ENCODE assay signal across 8 cellular contexts in genomic region chr6:133973109-133973971, GRCh38. TPM values are rescaled to one million over a fixed set of nuclear protein-coding genes. Genes with fewer than 3 reads are reported as not detected.
DNase-seq lines count a peak whose midpoint lies in the region; ATAC-seq, FAIRE-seq and TF ChIP-seq lines count a peak whose summit lies in the region.

No MANE protein-coding gene starts in this region.

- no peaks in the 10 kb centered on the region for H3K9me2 ChIP-seq in OCI-LY7 (ENCODE audit: insufficient read depth, low read length)

- intact Hi-C loops in OCI-LY7 (cut with micrococcal nuclease; ENCODE audit: unreplicated experiment), result loop anchor here (1.0 to 2.0 kb wide), 3 partner anchors 49 to 124 kb away; no protein-coding TSS in a partner anchor

- H3K9me3 ChIP-seq in OCI-LY7 (ENCODE audit: low read length), result no peaks in the 10 kb centered on the region

- peak; percentile 86 for TF ChIP-seq RAD21 in Ishikawa (IDR thresholded peaks at IDR 0.05; ENCODE audit: low read depth)

- no peak overlapping the region for H2AFZ ChIP-seq in OCI-LY7 (ENCODE audit: low read length)

- H3K4ac ChIP-seq in mesendoderm (ENCODE audit: low read depth, low read length), result no peak overlapping the region

- H3K79me2 ChIP-seq in OCI-LY7 (ENCODE audit: insufficient read depth, low read depth, low read length) (peaks cover 98% of the 10 kb centered on the region), mesendoderm (ENCODE audit: control insufficient read depth, insufficient read depth, low read length) (peaks cover 8% of the 10 kb centered on the region)

- H3K4me1 ChIP-seq in OCI-LY7 (ENCODE audit: insufficient read depth, low read length, poor library complexity, severe bottlenecking), result peaks cover 20% of the 10 kb centered on the region
- no peaks in the 10 kb centered on the region for H3K4me1 ChIP-seq in mesendoderm (ENCODE audit: control insufficient read depth, low read depth, low read length)

- H2BK5ac ChIP-seq in mesendoderm (ENCODE audit: low read length), result no peak overlapping the region

- H3K4me3 ChIP-seq in OCI-LY7 (ENCODE audit: low read depth, low read length, poor library complexity, severe bottlenecking) (no peak overlapping the region), mesendoderm (ENCODE audit: low read length) (no peak overlapping the region)

- no peak overlapping the region for H4K5ac ChIP-seq in mesendoderm (ENCODE audit: low read length)

- H3K18ac ChIP-seq in mesendoderm (ENCODE audit: low read length), result no peak overlapping the region

- BruUV-seq in OCI-LY7 (replicated peaks; lab: Mats Ljungman, UMichigan), result no TSS peak

- H4K20me1 ChIP-seq in OCI-LY7 (ENCODE audit: insufficient read depth, low read length), result peaks cover 31% of the 10 kb centered on the region

- no peak overlapping the region for H2AK5ac ChIP-seq in mesendoderm (ENCODE audit: low read length)

- no peak overlapping the region for H2BK15ac ChIP-seq in mesendoderm (replicated peaks; ENCODE audit: low read depth)

- peak; percentile 60 for ATAC-seq in GM19463 (IDR thresholded peaks at IDR 0.05; ENCODE audit: unreplicated experiment)
- no peak for ATAC-seq in GM21737 (IDR thresholded peaks at IDR 0.05; ENCODE audit: unreplicated experiment)

- peak; percentile 30 for DNase-seq in DMS114 treated with DMSO at 0.1 percent for 48 hours (lab: John Stamatoyannopoulos, UW; ENCODE audit: unreplicated experiment)
- DNase-seq in OCI-LY7 (ENCODE audit: low spot score), result peak; percentile 69
- DNase-seq in mesendoderm, result peak; percentile 66
- no peak for DNase-seq in stimulated activated CD4-positive, alpha-beta T cell treated with anti-CD3 and anti-CD28 coated beads, Interleukin-4, amount 100 ng/mL, for 1 hour

- CTCF ChIA-PET in OCI-LY7 (lab: Charles Lee; ENCODE audit: unreplicated experiment), result interaction anchor here (0.5 to 1.8 kb wide), 7 partner anchors 8 to 144 kb away, joined by 3 to 7 read pairs (median 4); no protein-coding TSS in a partner anchor

- H3K36me3 ChIP-seq in OCI-LY7 (ENCODE audit: insufficient read depth, low read length) (peaks cover 16% of the 10 kb centered on the region), mesendoderm (ENCODE audit: control insufficient read depth, insufficient read depth, low read length) (no peaks in the 10 kb centered on the region)

- H3K27ac ChIP-seq in OCI-LY7 (ENCODE audit: low read depth, low read length, poor library complexity, severe bottlenecking) (peak overlapping the region; percentile 13), mesendoderm (ENCODE audit: low read depth, low read length) (no peak overlapping the region)

- POLR2A ChIA-PET in OCI-LY7 (lab: Charles Lee), result interaction anchor here (0.7 to 2.2 kb wide), 10 partner anchors 11 to 121 kb away, joined by 3 to 14 read pairs (median 4); partner anchors contain the start of gene TBPL1

- no peak for TF ChIP-seq EP300 in Ishikawa (IDR thresholded peaks at IDR 0.05; ENCODE audit: borderline replicate concordance)

- H2BK120ac ChIP-seq in mesendoderm (ENCODE audit: low read depth, low read length), result no peak overlapping the region

- H3K56ac ChIP-seq in mesendoderm (ENCODE audit: low read length), result no peak overlapping the region

- no peaks in the 10 kb centered on the region for H3K27me3 ChIP-seq in mesendoderm (ENCODE audit: insufficient read depth, low read length, poor library complexity)

- peak; percentile 97 for TF ChIP-seq CTCF in OCI-LY7 (conservative IDR thresholded peaks at IDR 0.05; ENCODE audit: low read length)

- FAIRE-seq in colon (lab: Jason Lieb, UNC), result peak; percentile 80

- peaks cover 9% of the 10 kb centered on the region for H3K79me1 ChIP-seq in mesendoderm (ENCODE audit: low read length)

- H3K9ac ChIP-seq in mesendoderm (ENCODE audit: low read length), result no peak overlapping the region

- H4K8ac ChIP-seq in mesendoderm (ENCODE audit: low read depth, low read length), result no peak overlapping the region

- H3K4me2 ChIP-seq in OCI-LY7 (ENCODE audit: low read length), result peak overlapping the region; percentile 13; the same call in 1 of the 2 replicates
- H3K4me2 ChIP-seq in mesendoderm (ENCODE audit: low read length), result no peak overlapping the region

- H3K23ac ChIP-seq in mesendoderm (ENCODE audit: low read length), result no peak overlapping the region

- no CpG with 5 or more reads among the region's 4 CpGs for WGBS in mesendoderm (ENCODE audit: extremely low coverage, insufficient coverage, low lambda C conversion rate)

TF ChIP-seq in Ishikawa, 13 proteins besides CTCF, POLR2A, EP300 and RAD21:
- TF ChIP-seq YY1 (IDR thresholded peaks at IDR 0.05; ENCODE audit: low read depth), result no peak

RNA-seq across cellular contexts. Expression of gene TBPL1, which starts 20.3 kb away (rescaled TPM):
- total RNA-seq in OCI-LY7 (2014; rRNA removed; shearing (Covaris generic)), result 25.9 and 27.8 TPM in 2 replicates
- total RNA-seq in OCI-LY7 (2022), result 47.7 and 50.0 TPM in 2 replicates
- polyA plus RNA-seq in mesendoderm (2013, experiment 1 of 2), result 92.5 TPM
- 90.4 TPM for polyA plus RNA-seq in mesendoderm (2013, experiment 2 of 2)
